In genomic region chr3:146313411-146314111, GRCh38 we compare ENCODE assay signal across 15 cellular contexts.
A peak's percentile ranks its signal among the peaks of the same experiment; 100 is the strongest.
DNase-seq lines count a peak whose midpoint lies in the region; ATAC-seq and TF ChIP-seq lines count a peak whose summit lies in the region.
"Had no signal": no experiment of that assay in that cellular context is flagged by ENCODE, and none has a peak within 500 bp of the region (broad histone marks: within the 10 kb centered on the region; RNA-seq: fewer than 3 reads in every experiment).

No MANE protein-coding gene starts in this region.

- H3K27ac ChIP-seq in PC-9, result no peak overlapping the region
- H3K27ac ChIP-seq: esophagus muscularis mucosa had no signal

- no peaks in the 10 kb centered on the region for H3K9me2 ChIP-seq in PC-9 (ENCODE audit: insufficient read depth)

- ATAC-seq in GM18858 (IDR thresholded peaks at IDR 0.05; ENCODE audit: unreplicated experiment), result peak; percentile 44
- no peak for ATAC-seq in HG03025 (IDR thresholded peaks at IDR 0.05; ENCODE audit: low FRiP score, unreplicated experiment)

- DNase-seq in T1000 (lab: John Stamatoyannopoulos, UW), result peak; percentile 14
- peak; percentile 94 for DNase-seq in fibroblast of the aortic adventitia (ENCODE audit: low read depth)
- no peak for DNase-seq in SIG-M5 treated with dmso at 0.1 percent for 504 hours (lab: John Stamatoyannopoulos, UW; ENCODE audit: unreplicated experiment)
- no peak for DNase-seq in PC-9
- no peak for DNase-seq in KBM-7
- DNase-seq: activated CD8-positive, alpha-beta memory T cell treated with anti-CD3 and anti-CD28 coated beads for 24 hours; DND-41; H7; mesendoderm; sigmoid colon; T-helper 2 cell had no signal

- intact Hi-C loops in PC-9 (cut with micrococcal nuclease; ENCODE audit: unreplicated experiment), result no loop called here

- H3K79me2 ChIP-seq in PC-9 (ENCODE audit: low read depth), result no peaks in the 10 kb centered on the region

- H3K9me3 ChIP-seq in skeletal muscle satellite cell (replicated peaks; ENCODE audit: low read length), result no peaks in the 10 kb centered on the region
- H3K9me3 ChIP-seq in PC-9 (ENCODE audit: insufficient read depth, low read depth), result no peaks in the 10 kb centered on the region
- H3K9me3 ChIP-seq: esophagus muscularis mucosa, sigmoid colon had no signal

- peak overlapping the region; percentile 23 for H3K9ac ChIP-seq in skeletal muscle satellite cell (ENCODE audit: low read depth, low read length)

- CTCF ChIA-PET in PC-9 (lab: Charles Lee), result no interaction called here

- POLR2A ChIA-PET in PC-9 (lab: Charles Lee; ENCODE audit: unreplicated experiment), result no interaction called here

- no TSS peak for BruUV-seq in PC-9 (replicated peaks; lab: Mats Ljungman, UMichigan)

- in situ Hi-C loops in KBM-7 (cut with MboI; ENCODE audit: low pct_unique_long_range_greater_than_20kb, low sequenced_read_pairs), result no loop called here

- TF ChIP-seq CTCF in fibroblast of the aortic adventitia (IDR thresholded peaks at IDR 0.05; ENCODE audit: insufficient read depth, low read length) (no peak), PC-9 (conservative IDR thresholded peaks at IDR 0.05) (no peak)

- H4K20me1 ChIP-seq in PC-9 (ENCODE audit: insufficient read depth), result no peaks in the 10 kb centered on the region

- H3K4me3 ChIP-seq in fibroblast of the aortic adventitia (ENCODE audit: low read depth, low read length) (no peak overlapping the region), skeletal muscle satellite cell (ENCODE audit: low read length) (no peak overlapping the region), PC-9 (no peak overlapping the region)
- H3K4me3 ChIP-seq: esophagus muscularis mucosa, sigmoid colon had no signal

- H3K4me1 ChIP-seq in skeletal muscle satellite cell (ENCODE audit: control insufficient read depth, insufficient read depth, low read length) (peaks cover 33% of the 10 kb centered on the region), PC-9 (replicated peaks; ENCODE audit: insufficient read depth) (no peaks in the 10 kb centered on the region)

- H3K27me3 ChIP-seq in skeletal muscle satellite cell (ENCODE audit: control insufficient read depth, insufficient read depth, low read length), result no peaks in the 10 kb centered on the region
- no peaks in the 10 kb centered on the region for H3K27me3 ChIP-seq in PC-9 (ENCODE audit: insufficient read depth, low read depth)
- H3K27me3 ChIP-seq: esophagus muscularis mucosa, sigmoid colon had no signal

- peaks cover 5% of the 10 kb centered on the region; the same call in 1 of the 2 replicates for H3F3A ChIP-seq in PC-9 (ENCODE audit: insufficient read depth, low read depth)

- no peaks in the 10 kb centered on the region for H3K36me3 ChIP-seq in skeletal muscle satellite cell (ENCODE audit: insufficient read depth, low read length)
- no peaks in the 10 kb centered on the region for H3K36me3 ChIP-seq in PC-9 (ENCODE audit: low read depth)
- H3K36me3 ChIP-seq: esophagus muscularis mucosa, sigmoid colon had no signal

- H3K4me2 ChIP-seq in skeletal muscle satellite cell (ENCODE audit: low read length) (peak overlapping the region; percentile 50), PC-9 (no peak overlapping the region)

- no peak overlapping the region for H2AFZ ChIP-seq in PC-9

Comparison
In these comparisons a context has a peak if more than half of its experiments do, and no peak if none do; other contexts are left out.
1. DNase-seq: peak in T1000 (single experiment) and fibroblast of the aortic adventitia (single experiment); none in SIG-M5 treated with dmso at 0.1 percent for 504 hours (single experiment), PC-9 (0 of 2) and KBM-7 (single experiment).